In genomic region chr9:93276973-93277372, GRCh38 we compare ENCODE assay signal across 20 cellular contexts.
DNase-seq lines count a peak whose midpoint lies in the region; ATAC-seq and TF ChIP-seq lines count a peak whose summit lies in the region.
"Had no signal": no experiment of that assay in that cellular context is flagged by ENCODE, and none has a peak within 500 bp of the region (broad histone marks: within the 10 kb centered on the region; RNA-seq: fewer than 3 reads in every experiment).

No MANE protein-coding gene starts in this region.

- H3K4me3 ChIP-seq in DND-41 (ENCODE audit: low read depth in 1 of 2, low read length in 2 of 2): no peak overlapping the region
- no peak overlapping the region for H3K4me3 ChIP-seq in Peyer's patch
- H3K4me3 ChIP-seq: esophagus squamous epithelium, K562, lung, ovary had no signal

- H3K9ac ChIP-seq in DND-41 (ENCODE audit: low read depth, low read length): no peak overlapping the region

- no peak for TF ChIP-seq POLR2A in Peyer's patch (IDR thresholded peaks at IDR 0.05)

- no peak overlapping the region for H3K4me3 Mint-ChIP-seq in activated T-helper 1 cell treated with anti-CD3 and anti-CD28 coated beads, Interleukin-12 subunit alpha, Interleukin-12 subunit beta, Interleukin-2, Interleukin-4 antibody, amounts not matched to agents 30 ng/mL and 10 ng/mL and 1 ng/mL, durations not matched to agents 14 hours and 24 hours and 36 hours
- H3K4me3 Mint-ChIP-seq: naive thymus-derived CD4-positive, alpha-beta T cell had no signal

- no peak for DNase-seq in DND-41
- peak; percentile 17 to 54 (median 23) for DNase-seq in Peyer's patch
- DNase-seq in germinal center (ENCODE audit: low spot score): peak; percentile 42
- DNase-seq in pons (ENCODE audit: low spot score): no peak
- DNase-seq in iPS-NIHi11 (ENCODE audit: low spot score): no peak
- no peak for DNase-seq in activated T-helper 1 cell treated with anti-CD3 and anti-CD28 coated beads, Interleukin-12 subunit alpha, Interleukin-12 subunit beta, Interleukin-2, Interleukin-4 antibody, amounts not matched to agents 30 ng/mL and 10 ng/mL and 1 ng/mL, durations not matched to agents 14 hours and 24 hours and 36 hours (ENCODE audit: low spot score)
- DNase-seq: activated gamma-delta T cell; anterior cingulate cortex; cerebellar nuclear complex; effector CD8-positive, alpha-beta T cell; esophagus squamous epithelium; naive thymus-derived CD4-positive, alpha-beta T cell; NCI-H446; ovary; T-helper 9 cell had no signal

- no peak overlapping the region for H2AFZ ChIP-seq in DND-41 (ENCODE audit: low read depth, low read length)

- H3K4me1 ChIP-seq in DND-41 (ENCODE audit: insufficient read depth, low read length) (no peaks in the 10 kb centered on the region), Peyer's patch (no peaks in the 10 kb centered on the region)
- H3K4me1 ChIP-seq: esophagus squamous epithelium had no signal

- intact Hi-C loops in activated T-helper 1 cell treated with anti-CD3 and anti-CD28 coated beads, Interleukin-12 subunit alpha, Interleukin-12 subunit beta, Interleukin-2, Interleukin-4 antibody, amounts not matched to agents 30 ng/mL and 10 ng/mL and 1 ng/mL, durations not matched to agents 14 hours and 24 hours and 36 hours (cut with micrococcal nuclease): no loop called here

- no peaks in the 10 kb centered on the region for H3K36me3 ChIP-seq in DND-41 (ENCODE audit: insufficient read depth, low read length)
- H3K36me3 ChIP-seq in Peyer's patch: peaks cover 0 to 9% (median 0%) of the 10 kb centered on the region in 3 donors
- H3K36me3 ChIP-seq: esophagus squamous epithelium, ovary had no signal

- peaks cover 6% of the 10 kb centered on the region for H3K9me3 Mint-ChIP-seq in activated T-helper 1 cell treated with anti-CD3 and anti-CD28 coated beads, Interleukin-12 subunit alpha, Interleukin-12 subunit beta, Interleukin-2, Interleukin-4 antibody, amounts not matched to agents 30 ng/mL and 10 ng/mL and 1 ng/mL, durations not matched to agents 14 hours and 24 hours and 36 hours

- H3K27ac ChIP-seq in DND-41 (ENCODE audit: low read length) (no peak overlapping the region), Peyer's patch (no peak overlapping the region)
- H3K27ac ChIP-seq: esophagus squamous epithelium, HL-60, ovary had no signal

- ATAC-seq in DND-41 (ENCODE audit: insufficient read depth, low read depth): no peak
- ATAC-seq in HG03354 (IDR thresholded peaks at IDR 0.05; ENCODE audit: poor library complexity, severe bottlenecking, unreplicated experiment): peak; percentile 62
- no peak for ATAC-seq in GM21825 (IDR thresholded peaks at IDR 0.05; ENCODE audit: unreplicated experiment)
- ATAC-seq: K562; naive thymus-derived CD4-positive, alpha-beta T cell had no signal

- no peak overlapping the region for H3K27ac Mint-ChIP-seq in activated T-helper 1 cell treated with anti-CD3 and anti-CD28 coated beads, Interleukin-12 subunit alpha, Interleukin-12 subunit beta, Interleukin-2, Interleukin-4 antibody, amounts not matched to agents 30 ng/mL and 10 ng/mL and 1 ng/mL, durations not matched to agents 14 hours and 24 hours and 36 hours
- H3K27ac Mint-ChIP-seq: naive thymus-derived CD4-positive, alpha-beta T cell had no signal

- H3K4me2 ChIP-seq in DND-41 (ENCODE audit: insufficient read depth, low read length): no peak overlapping the region

- no peaks in the 10 kb centered on the region for H3K36me3 Mint-ChIP-seq in activated T-helper 1 cell treated with anti-CD3 and anti-CD28 coated beads, Interleukin-12 subunit alpha, Interleukin-12 subunit beta, Interleukin-2, Interleukin-4 antibody, amounts not matched to agents 30 ng/mL and 10 ng/mL and 1 ng/mL, durations not matched to agents 14 hours and 24 hours and 36 hours (ENCODE audit: low read depth)

- H3K4me1 Mint-ChIP-seq in activated T-helper 1 cell treated with anti-CD3 and anti-CD28 coated beads, Interleukin-12 subunit alpha, Interleukin-12 subunit beta, Interleukin-2, Interleukin-4 antibody, amounts not matched to agents 30 ng/mL and 10 ng/mL and 1 ng/mL, durations not matched to agents 14 hours and 24 hours and 36 hours (ENCODE audit: low read depth): no peaks in the 10 kb centered on the region

- peak; percentile 4 for TF ChIP-seq CTCF in DND-41 (IDR thresholded peaks at IDR 0.05; ENCODE audit: borderline replicate concordance, extremely low read depth, low read length, poor library complexity, severe bottlenecking)
- peak in 3 of 6 experiments; percentile 53 to 60 (median 57) for TF ChIP-seq CTCF in Peyer's patch (IDR thresholded peaks at IDR 0.05)

- H3K27me3 ChIP-seq in DND-41 (ENCODE audit: insufficient read depth, low read length, poor library complexity) (no peaks in the 10 kb centered on the region), Peyer's patch (no peaks in the 10 kb centered on the region)
- H3K27me3 ChIP-seq: esophagus squamous epithelium, ovary had no signal

- H3K79me2 ChIP-seq in DND-41 (ENCODE audit: insufficient read depth, low read length): no peaks in the 10 kb centered on the region

- H4K20me1 ChIP-seq in DND-41 (ENCODE audit: insufficient read depth, low read length): no peaks in the 10 kb centered on the region

- H3K9me3 ChIP-seq in DND-41 (ENCODE audit: insufficient read depth, low read length, severe bottlenecking) (no peaks in the 10 kb centered on the region), Peyer's patch (no peaks in the 10 kb centered on the region)
- H3K9me3 ChIP-seq: esophagus squamous epithelium, ovary had no signal

- H3K27me3 Mint-ChIP-seq in activated T-helper 1 cell treated with anti-CD3 and anti-CD28 coated beads, Interleukin-12 subunit alpha, Interleukin-12 subunit beta, Interleukin-2, Interleukin-4 antibody, amounts not matched to agents 30 ng/mL and 10 ng/mL and 1 ng/mL, durations not matched to agents 14 hours and 24 hours and 36 hours (ENCODE audit: insufficient read depth): peaks cover 35% of the 10 kb centered on the region

Comparison
In these comparisons a context has a peak if more than half of its experiments do, and no peak if none do; other contexts are left out.
1. DNase-seq: peak in Peyer's patch (3 of 3) and germinal center (single experiment); none in DND-41 (single experiment), pons (single experiment), iPS-NIHi11 (single experiment) and activated T-helper 1 cell treated with anti-CD3 and anti-CD28 coated beads, Interleukin-12 subunit alpha, Interleukin-12 subunit beta, Interleukin-2, Interleukin-4 antibody, amounts not matched to agents 30 ng/mL and 10 ng/mL and 1 ng/mL, durations not matched to agents 14 hours and 24 hours and 36 hours (single experiment).